In genomic region chr14:98816195-98816594, GRCh38 we compare ENCODE assay signal across 2 cellular contexts.
A peak's percentile ranks its signal among the peaks of the same experiment; 100 is the strongest.
TF ChIP-seq lines count a peak whose summit lies in the region.

No MANE protein-coding gene starts in this region.

TF ChIP-seq in HepG2, 621 proteins besides CTCF, POLR2A, EP300 and RAD21 (continued from another document):
- no peak for TF ChIP-seq MAX (IDR thresholded peaks at IDR 0.05)
- peak; percentile 64 for TF ChIP-seq MNT (IDR thresholded peaks at IDR 0.05)
- no peak for TF ChIP-seq RBFOX2 (IDR thresholded peaks at IDR 0.05; ENCODE audit: low read depth, low read length)
- TF ChIP-seq ZSCAN21 (CRISPR knock-in tag; IDR thresholded peaks at IDR 0.05; ENCODE audit: borderline replicate concordance): no peak
- TF ChIP-seq BCL3 (CRISPR knock-in tag; IDR thresholded peaks at IDR 0.05): no peak

TF ChIP-seq in H1, 55 proteins besides CTCF, POLR2A, EP300 and RAD21 (continued from another document):
- TF ChIP-seq JUND (IDR thresholded peaks at IDR 0.05; ENCODE audit: low read length) (no peak), FOSL1 (IDR thresholded peaks at IDR 0.05; ENCODE audit: insufficient read depth, low read depth, low read length) (no peak)
TF ChIP-seq in H1: peak in this region for 0.
